12 cellular contexts compared by ENCODE assay signal in genomic region chr5:52987711-52988329, GRCh38. TPM values are rescaled to one million over a fixed set of nuclear protein-coding genes. Genes with fewer than 3 reads are reported as not detected.
A peak's percentile ranks its signal among the peaks of the same experiment; 100 is the strongest.
DNase-seq lines count a peak whose midpoint lies in the region; ATAC-seq and TF ChIP-seq lines count a peak whose summit lies in the region.
"Had no signal": no experiment of that assay in that cellular context is flagged by ENCODE, and none has a peak within 500 bp of the region (broad histone marks: within the 10 kb centered on the region; RNA-seq: fewer than 3 reads in every experiment).

No MANE protein-coding gene starts in this region.

- peak; percentile 19 for ATAC-seq in upper lobe of right lung
- no peak for ATAC-seq in HG02623 (IDR thresholded peaks at IDR 0.05; ENCODE audit: unreplicated experiment)
- no peak for ATAC-seq in GM18498 (IDR thresholded peaks at IDR 0.05; ENCODE audit: unreplicated experiment)

- peak overlapping the region; percentile 25 for H3K27ac Mint-ChIP-seq in activated CD4-positive, alpha-beta memory T cell treated with anti-CD3 and anti-CD28 coated beads for 36 hours
- H3K27ac Mint-ChIP-seq: CD14-positive monocyte had no signal

- POLR2A ChIA-PET in activated CD4-positive, alpha-beta memory T cell treated with anti-CD3 and anti-CD28 coated beads for 36 hours (lab: Charles Lee): interaction anchor here (0.9 to 1.4 kb wide), 3 partner anchors 44 to 122 kb away, joined by 3 to 6 read pairs (median 6); no protein-coding TSS in a partner anchor

- TF ChIP-seq CTCF in left ventricle myocardium inferior (IDR thresholded peaks at IDR 0.05; ENCODE audit: borderline replicate concordance) (no peak), right atrium auricular region (IDR thresholded peaks at IDR 0.05) (no peak), upper lobe of right lung (IDR thresholded peaks at IDR 0.05) (no peak)

- intact Hi-C loops in left ventricle myocardium inferior (cut with micrococcal nuclease): no loop called here
- intact Hi-C loops in activated CD4-positive, alpha-beta memory T cell treated with anti-CD3 and anti-CD28 coated beads for 36 hours (cut with micrococcal nuclease): loop anchor here (1.0 to 2.0 kb wide), 5 partner anchors 20 to 109 kb away; no protein-coding TSS in a partner anchor
- intact Hi-C loops in upper lobe of right lung (cut with DNase I): no loop called here

- CTCF ChIA-PET in activated CD4-positive, alpha-beta memory T cell treated with anti-CD3 and anti-CD28 coated beads for 36 hours (lab: Charles Lee): interaction anchor here (0.8 to 3.1 kb wide), 7 partner anchors 11 to 109 kb away, joined by 3 to 11 read pairs (median 4); no protein-coding TSS in a partner anchor

- H3K4me3 ChIP-seq in left ventricle myocardium inferior (no peak overlapping the region), right atrium auricular region (no peak overlapping the region), upper lobe of right lung (no peak overlapping the region)

- H3K4me1 ChIP-seq in left ventricle myocardium inferior: peaks cover 32% of the 10 kb centered on the region
- peaks cover 2 to 14% of the 10 kb centered on the region in 2 donors for H3K4me1 ChIP-seq in right atrium auricular region
- peaks cover 19% of the 10 kb centered on the region for H3K4me1 ChIP-seq in upper lobe of right lung

- no peaks in the 10 kb centered on the region for H3K9me3 ChIP-seq in left ventricle myocardium inferior (replicated peaks)
- no peaks in the 10 kb centered on the region for H3K9me3 ChIP-seq in right atrium auricular region
- H3K9me3 ChIP-seq in upper lobe of right lung: no peaks in the 10 kb centered on the region
- H3K9me3 ChIP-seq: heart left ventricle, right lobe of liver, thoracic aorta had no signal

- peak overlapping the region; percentile 73 for H3K4me3 Mint-ChIP-seq in activated CD4-positive, alpha-beta memory T cell treated with anti-CD3 and anti-CD28 coated beads for 36 hours

- H3K27me3 Mint-ChIP-seq in activated CD4-positive, alpha-beta memory T cell treated with anti-CD3 and anti-CD28 coated beads for 36 hours: peaks cover 11% of the 10 kb centered on the region

- H3K36me3 ChIP-seq in left ventricle myocardium inferior: no peaks in the 10 kb centered on the region
- no peaks in the 10 kb centered on the region for H3K36me3 ChIP-seq in right atrium auricular region
- no peaks in the 10 kb centered on the region for H3K36me3 ChIP-seq in upper lobe of right lung
- H3K36me3 ChIP-seq: heart left ventricle, right lobe of liver, thoracic aorta had no signal

- peaks cover 32% of the 10 kb centered on the region for H3K27me3 ChIP-seq in left ventricle myocardium inferior (ENCODE audit: low read depth)
- no peaks in the 10 kb centered on the region for H3K27me3 ChIP-seq in right atrium auricular region
- H3K27me3 ChIP-seq in upper lobe of right lung: no peaks in the 10 kb centered on the region
- H3K27me3 ChIP-seq: right lobe of liver had no signal

- H3K9me3 Mint-ChIP-seq in activated CD4-positive, alpha-beta memory T cell treated with anti-CD3 and anti-CD28 coated beads for 36 hours: no peaks in the 10 kb centered on the region

- H3K4me1 Mint-ChIP-seq in activated CD4-positive, alpha-beta memory T cell treated with anti-CD3 and anti-CD28 coated beads for 36 hours (ENCODE audit: low read depth): peaks cover 35% of the 10 kb centered on the region

- no peaks in the 10 kb centered on the region for H3K36me3 Mint-ChIP-seq in activated CD4-positive, alpha-beta memory T cell treated with anti-CD3 and anti-CD28 coated beads for 36 hours

- H3K27ac ChIP-seq in left ventricle myocardium inferior (replicated peaks): peak overlapping the region; percentile 43
- peak overlapping the region in 1 of 2 donors; percentile 50 for H3K27ac ChIP-seq in right atrium auricular region
- H3K27ac ChIP-seq in upper lobe of right lung: peak overlapping the region; percentile 51
- H3K27ac ChIP-seq: right lobe of liver, thoracic aorta had no signal

- DNase-seq in left ventricle myocardium inferior (no peak), right atrium auricular region (ENCODE audit: low spot score) (no peak), iris pigment epithelial cell (ENCODE audit: low read depth) (peak; percentile 79), upper lobe of right lung (no peak), COLO829 (ENCODE audit: low spot score) (no peak)
- DNase-seq in activated CD4-positive, alpha-beta memory T cell treated with anti-CD3 and anti-CD28 coated beads for 36 hours: peak; percentile 32
- DNase-seq: heart left ventricle, right lobe of liver had no signal

RNA-seq across cellular contexts. Expression of gene ITGA2, which starts 1.3 kb away (rescaled TPM):
- total RNA-seq in left ventricle myocardium inferior (0.80 TPM), right atrium auricular region (1 to 10 TPM; 1.5 to 2.3 TPM), upper lobe of right lung (17.7 TPM)
- 1 to 10 TPM; 2.2 to 2.3 TPM for total RNA-seq in activated CD4-positive, alpha-beta memory T cell treated with anti-CD3 and anti-CD28 coated beads for 36 hours

Comparison
In these comparisons a context has a peak if more than half of its experiments do, and no peak if none do; other contexts are left out.
1. DNase-seq: peak in activated CD4-positive, alpha-beta memory T cell treated with anti-CD3 and anti-CD28 coated beads for 36 hours (single experiment) and iris pigment epithelial cell (single experiment); none in left ventricle myocardium inferior (single experiment), right atrium auricular region (single experiment), upper lobe of right lung (single experiment) and COLO829 (single experiment).